Comparison of ENCODE assay signal across 13 cellular contexts in genomic region chr15:101567089-101567488, GRCh38.
DNase-seq lines count a peak whose midpoint lies in the region; ATAC-seq and TF ChIP-seq lines count a peak whose summit lies in the region.
"Had no signal": no experiment of that assay in that cellular context is flagged by ENCODE, and none has a peak within 500 bp of the region (broad histone marks: within the 10 kb centered on the region; RNA-seq: fewer than 3 reads in every experiment).

No MANE protein-coding gene starts in this region.

- no peak overlapping the region for H3K4me2 ChIP-seq in neural progenitor cell
- H3K4me2 ChIP-seq: BLaER1 treated with 17β-estradiol and CSF1 and Interleukin-3, amounts not matched to agents 10 nM and 100 nM had no signal

- H3K27ac Mint-ChIP-seq in neural progenitor cell (peak overlapping the region; percentile 69), glutamatergic neuron (ENCODE audit: unreplicated experiment) (no peak overlapping the region)
- H3K27ac Mint-ChIP-seq: B cell; CD8-positive, alpha-beta T cell had no signal

- no peak for DNase-seq in Right ventricle myocardium superior
- DNase-seq in right atrium auricular region (ENCODE audit: low spot score), result no peak
- peak; percentile 28 for DNase-seq in left ventricle myocardium inferior
- no peak for DNase-seq in neural progenitor cell (ENCODE audit: low spot score)
- DNase-seq in glutamatergic neuron, result no peak
- no peak for DNase-seq in H4 (ENCODE audit: low spot score)
- DNase-seq: Calu3; CD8-positive, alpha-beta T cell; DMS79 treated with DMSO at 0.1 percent for 48 hours; GF-D8 had no signal

- no peak overlapping the region for H2AFZ ChIP-seq in neural progenitor cell (replicated peaks)

- H3K9ac ChIP-seq in neural progenitor cell, result no peak overlapping the region
- H3K9ac ChIP-seq: BLaER1 treated with 17β-estradiol and CSF1 and Interleukin-3, amounts not matched to agents 10 nM and 100 nM had no signal

- intact Hi-C loops in Right ventricle myocardium superior (cut with DNase I), result no loop called here
- intact Hi-C loops in left ventricle myocardium inferior (cut with micrococcal nuclease), result no loop called here

- no peak for TF ChIP-seq CTCF in right atrium auricular region (IDR thresholded peaks at IDR 0.05)
- no peak for TF ChIP-seq CTCF in left ventricle myocardium inferior (IDR thresholded peaks at IDR 0.05; ENCODE audit: borderline replicate concordance)
- no peak for TF ChIP-seq CTCF in neural progenitor cell (IDR thresholded peaks at IDR 0.05)
- no peak for TF ChIP-seq CTCF in glutamatergic neuron (IDR thresholded peaks at IDR 0.05; ENCODE audit: partially characterized antibody, unreplicated experiment)

- H3K27me3 Mint-ChIP-seq in neural progenitor cell (ENCODE audit: insufficient read depth, low read depth) (peaks cover 9% of the 10 kb centered on the region), glutamatergic neuron (ENCODE audit: unreplicated experiment) (peaks cover 8% of the 10 kb centered on the region)

- ATAC-seq in Right ventricle myocardium superior (ENCODE audit: poor library complexity), result peak; percentile 53
- ATAC-seq: CD8-positive, alpha-beta T cell had no signal

- H3K36me3 ChIP-seq in right atrium auricular region (no peaks in the 10 kb centered on the region), left ventricle myocardium inferior (no peaks in the 10 kb centered on the region), neural progenitor cell (no peaks in the 10 kb centered on the region)
- H3K36me3 ChIP-seq: BLaER1 treated with 17β-estradiol and CSF1 and Interleukin-3, amounts not matched to agents 10 nM and 100 nM; HAP-1 had no signal

- H3K27ac ChIP-seq in right atrium auricular region (no peak overlapping the region), left ventricle myocardium inferior (replicated peaks) (no peak overlapping the region), neural progenitor cell (no peak overlapping the region)
- H3K27ac ChIP-seq: BLaER1 treated with 17β-estradiol and CSF1 and Interleukin-3, amounts not matched to agents 10 nM and 100 nM had no signal

- H3K4me1 ChIP-seq in right atrium auricular region (no peaks in the 10 kb centered on the region), left ventricle myocardium inferior (peaks cover 7% of the 10 kb centered on the region), neural progenitor cell (no peaks in the 10 kb centered on the region)
- H3K4me1 ChIP-seq: HAP-1 had no signal

- no peaks in the 10 kb centered on the region for H3F3A ChIP-seq in neural progenitor cell (ENCODE audit: low read depth)

- H4K20me1 ChIP-seq in neural progenitor cell (ENCODE audit: low read depth), result no peaks in the 10 kb centered on the region
- H4K20me1 ChIP-seq: BLaER1 treated with 17β-estradiol and CSF1 and Interleukin-3, amounts not matched to agents 10 nM and 100 nM had no signal

- H3K27me3 ChIP-seq in right atrium auricular region (no peaks in the 10 kb centered on the region), left ventricle myocardium inferior (ENCODE audit: low read depth) (no peaks in the 10 kb centered on the region), neural progenitor cell (no peaks in the 10 kb centered on the region)
- H3K27me3 ChIP-seq: BLaER1 treated with 17β-estradiol and CSF1 and Interleukin-3, amounts not matched to agents 10 nM and 100 nM had no signal

- H3K4me3 Mint-ChIP-seq in neural progenitor cell (no peak overlapping the region), glutamatergic neuron (ENCODE audit: unreplicated experiment) (no peak overlapping the region)
- H3K4me3 Mint-ChIP-seq: B cell; CD8-positive, alpha-beta T cell had no signal

- no peaks in the 10 kb centered on the region for H3K79me2 ChIP-seq in neural progenitor cell (ENCODE audit: low read depth)

- H3K9me3 Mint-ChIP-seq in neural progenitor cell (peaks cover 3% of the 10 kb centered on the region), glutamatergic neuron (ENCODE audit: unreplicated experiment) (peaks cover 1% of the 10 kb centered on the region)
- H3K9me3 Mint-ChIP-seq: CD8-positive, alpha-beta T cell had no signal

- H3K36me3 Mint-ChIP-seq in neural progenitor cell, result no peaks in the 10 kb centered on the region
- H3K36me3 Mint-ChIP-seq in glutamatergic neuron (ENCODE audit: unreplicated experiment), result no peaks in the 10 kb centered on the region
- H3K36me3 Mint-ChIP-seq: CD8-positive, alpha-beta T cell had no signal

- no peaks in the 10 kb centered on the region for H3K4me1 Mint-ChIP-seq in neural progenitor cell
- H3K4me1 Mint-ChIP-seq in glutamatergic neuron (ENCODE audit: low read depth, unreplicated experiment), result peaks cover 7% of the 10 kb centered on the region
- H3K4me1 Mint-ChIP-seq: B cell had no signal

- H3K4me3 ChIP-seq in right atrium auricular region, result no peak overlapping the region
- H3K4me3 ChIP-seq in left ventricle myocardium inferior, result no peak overlapping the region
- no peak overlapping the region for H3K4me3 ChIP-seq in neural progenitor cell
- H3K4me3 ChIP-seq: BLaER1 treated with 17β-estradiol and CSF1 and Interleukin-3, amounts not matched to agents 10 nM and 100 nM; HAP-1 had no signal

- H3K9me3 ChIP-seq in right atrium auricular region (no peaks in the 10 kb centered on the region), left ventricle myocardium inferior (replicated peaks) (no peaks in the 10 kb centered on the region), neural progenitor cell (ENCODE audit: low read depth) (no peaks in the 10 kb centered on the region)
- H3K9me3 ChIP-seq: HAP-1 had no signal
